ENCODE assay signal across 16 cellular contexts in the genomic region with DNA sequence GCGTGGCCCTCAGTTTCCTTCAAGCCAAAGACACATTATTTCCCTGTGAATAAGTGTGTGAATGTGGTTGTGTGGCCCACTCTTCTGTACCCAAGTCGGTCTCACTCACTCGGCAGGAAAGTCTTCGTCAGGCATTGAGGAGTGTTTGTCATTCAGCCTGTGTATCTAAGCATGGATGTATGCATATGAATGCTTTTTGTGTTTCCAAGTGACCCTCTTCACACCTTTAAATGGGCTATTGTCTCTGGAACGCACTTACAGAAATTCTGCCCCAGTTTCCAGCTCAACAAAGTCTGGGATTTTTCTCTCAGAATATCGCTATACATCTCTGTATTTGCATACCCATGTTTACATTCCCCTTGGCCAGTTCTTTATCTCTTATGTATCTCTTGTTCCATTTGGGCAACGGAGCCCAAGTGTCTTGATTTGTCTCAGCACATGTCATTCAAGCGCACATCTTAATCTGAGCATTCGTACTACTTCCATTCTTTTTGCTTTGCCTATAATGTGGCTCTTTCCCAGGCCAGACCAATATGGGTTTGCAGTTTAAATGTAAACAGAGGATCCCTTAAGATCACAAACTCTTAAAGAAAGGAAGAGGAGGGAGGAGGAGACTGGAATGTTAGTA. TPM values are rescaled to one million over a fixed set of nuclear protein-coding genes. Genes with fewer than 3 reads are reported as not detected.
DNase-seq lines count a peak whose midpoint lies in the region; TF ChIP-seq lines count a peak whose summit lies in the region.
"Had no signal": no experiment of that assay in that cellular context is flagged by ENCODE, and none has a peak within 500 bp of the region (broad histone marks: within the 10 kb centered on the region; RNA-seq: fewer than 3 reads in every experiment).

No MANE protein-coding gene starts in this region.

- no peaks in the 10 kb centered on the region for H3K4me1 ChIP-seq in PC-9 (replicated peaks; ENCODE audit: insufficient read depth)
- peaks cover 5% of the 10 kb centered on the region for H3K4me1 ChIP-seq in iPS DF 6.9 (ENCODE audit: control insufficient read depth, insufficient read depth, low read length)

- peak overlapping the region; percentile 88 for H3K4me3 Mint-ChIP-seq in activated naive CD8-positive, alpha-beta T cell
- no peak overlapping the region for H3K4me3 Mint-ChIP-seq in activated naive CD8-positive, alpha-beta T cell treated with anti-CD3 and anti-CD28 coated beads for 36 hours
- peak overlapping the region; percentile 81 for H3K4me3 Mint-ChIP-seq in type B pancreatic cell

- no peak for DNase-seq in activated naive CD8-positive, alpha-beta T cell treated with anti-CD3 and anti-CD28 coated beads for 36 hours
- DNase-seq in PC-9 (no peak), iPS DF 6.9 (ENCODE audit: low read depth, low spot score) (no peak), type B pancreatic cell (ENCODE audit: extremely low spot score, unreplicated experiment) (no peak), NCI-H1417 treated with DMSO at 0.1 percent for 48 hours (lab: John Stamatoyannopoulos, UW) (no peak), NCI-H2029 (lab: John Stamatoyannopoulos, UW) (no peak), AML-193 (lab: John Stamatoyannopoulos, UW) (no peak)
- DNase-seq: activated CD4-positive, CD25-positive, alpha-beta regulatory T cell treated with anti-CD3 and anti-CD28 coated beads, Interleukin-2, amount 50 U/mL, for 72 hours; BE2C; kidney glomerular epithelial cell; NCI-H1694 treated with DMSO at 0.1 percent for 48 hours; NCI-H774; stimulated activated CD4-positive, alpha-beta T cell treated with anti-CD3 and anti-CD28 coated beads, Interleukin-15, amount 100 ng/mL, for 24 hours; stimulated activated CD8-positive, alpha-beta memory T cell treated with anti-CD3 and anti-CD28 coated beads, Interleukin-4, amount 100 ng/mL, for 48 hours had no signal

- TF ChIP-seq CTCF in PC-9 (conservative IDR thresholded peaks at IDR 0.05): no peak
- no peak for TF ChIP-seq CTCF in type B pancreatic cell (conservative IDR thresholded peaks at IDR 0.05)

- POLR2A ChIA-PET in PC-9 (lab: Charles Lee; ENCODE audit: unreplicated experiment): no interaction called here

- H3K79me2 ChIP-seq in PC-9 (ENCODE audit: low read depth): peaks cover 84% of the 10 kb centered on the region

- no peaks in the 10 kb centered on the region for H3K9me3 Mint-ChIP-seq in activated naive CD8-positive, alpha-beta T cell (ENCODE audit: low read depth)
- no peaks in the 10 kb centered on the region for H3K9me3 Mint-ChIP-seq in activated naive CD8-positive, alpha-beta T cell treated with anti-CD3 and anti-CD28 coated beads for 36 hours
- no peaks in the 10 kb centered on the region for H3K9me3 Mint-ChIP-seq in type B pancreatic cell
- H3K9me3 Mint-ChIP-seq: activated naive CD4-positive, alpha-beta T cell treated with anti-CD3 and anti-CD28 coated beads, Interleukin-2, amount 50 U/mL, for 72 hours had no signal

- 0 out of 2 replicates have a peak, but pooled peaks cover 8% of the 10 kb centered on the region for H4K20me1 ChIP-seq in PC-9 (ENCODE audit: insufficient read depth)

- H3K27ac ChIP-seq in PC-9 (no peak overlapping the region), iPS DF 6.9 (ENCODE audit: low read length) (peak overlapping the region; percentile 68)

- no CpG with 5 or more reads among the region's 9 CpGs for WGBS in iPS DF 6.9 (ENCODE audit: insufficient coverage, insufficient read length)

- H3K4me1 Mint-ChIP-seq in activated naive CD8-positive, alpha-beta T cell (ENCODE audit: low read depth): peaks cover 45% of the 10 kb centered on the region
- peaks cover 36% of the 10 kb centered on the region for H3K4me1 Mint-ChIP-seq in activated naive CD8-positive, alpha-beta T cell treated with anti-CD3 and anti-CD28 coated beads for 36 hours
- peaks cover 44% of the 10 kb centered on the region for H3K4me1 Mint-ChIP-seq in type B pancreatic cell (ENCODE audit: unreplicated experiment)

- no peaks in the 10 kb centered on the region for H3K9me2 ChIP-seq in PC-9 (ENCODE audit: insufficient read depth)

- H3K27ac Mint-ChIP-seq in activated naive CD8-positive, alpha-beta T cell: peak overlapping the region; percentile 41
- H3K27ac Mint-ChIP-seq in activated naive CD8-positive, alpha-beta T cell treated with anti-CD3 and anti-CD28 coated beads for 36 hours: no peak overlapping the region
- H3K27ac Mint-ChIP-seq in type B pancreatic cell: peak overlapping the region; percentile 88
- H3K27ac Mint-ChIP-seq: activated naive CD4-positive, alpha-beta T cell treated with anti-CD3 and anti-CD28 coated beads, Interleukin-2, amount 50 U/mL, for 72 hours had no signal

- TSS peak; percentile 7 for BruUV-seq in PC-9 (replicated peaks; lab: Mats Ljungman, UMichigan)

- intact Hi-C loops in PC-9 (cut with micrococcal nuclease; ENCODE audit: unreplicated experiment): no loop called here

- no peaks in the 10 kb centered on the region for H3K27me3 ChIP-seq in PC-9 (ENCODE audit: insufficient read depth, low read depth)
- no peaks in the 10 kb centered on the region for H3K27me3 ChIP-seq in iPS DF 6.9 (ENCODE audit: control insufficient read depth, insufficient read depth, low read length)
- H3K27me3 ChIP-seq: BE2C had no signal

- H3K9me3 ChIP-seq in PC-9 (ENCODE audit: insufficient read depth, low read depth): no peaks in the 10 kb centered on the region
- no peaks in the 10 kb centered on the region for H3K9me3 ChIP-seq in iPS DF 6.9 (ENCODE audit: control insufficient read depth, insufficient read depth, low read length)
- H3K9me3 ChIP-seq: BE2C had no signal

- no peaks in the 10 kb centered on the region for H3K36me3 ChIP-seq in PC-9 (ENCODE audit: low read depth)
- H3K36me3 ChIP-seq in iPS DF 6.9 (ENCODE audit: control insufficient read depth, insufficient read depth, low read length): no peaks in the 10 kb centered on the region
- H3K36me3 ChIP-seq: BE2C had no signal

- H3K36me3 Mint-ChIP-seq in activated naive CD8-positive, alpha-beta T cell: no peaks in the 10 kb centered on the region
- peaks cover 6% of the 10 kb centered on the region for H3K36me3 Mint-ChIP-seq in activated naive CD8-positive, alpha-beta T cell treated with anti-CD3 and anti-CD28 coated beads for 36 hours
- H3K36me3 Mint-ChIP-seq in type B pancreatic cell: peaks cover 4% of the 10 kb centered on the region

- peak overlapping the region; percentile 75; the same call in 1 of the 2 replicates for H3K4me2 ChIP-seq in PC-9

- no peaks in the 10 kb centered on the region for H3F3A ChIP-seq in PC-9 (ENCODE audit: insufficient read depth, low read depth)

- H3K27me3 Mint-ChIP-seq in activated naive CD8-positive, alpha-beta T cell: no peaks in the 10 kb centered on the region
- no peaks in the 10 kb centered on the region for H3K27me3 Mint-ChIP-seq in activated naive CD8-positive, alpha-beta T cell treated with anti-CD3 and anti-CD28 coated beads for 36 hours
- H3K27me3 Mint-ChIP-seq in type B pancreatic cell: peaks cover 19% of the 10 kb centered on the region

- H3K4me3 ChIP-seq in PC-9 (no peak overlapping the region), iPS DF 6.9 (ENCODE audit: low read length) (peak overlapping the region; percentile 50; the same call in 1 of the 2 replicates)

- no peak overlapping the region for H2AFZ ChIP-seq in PC-9

- CTCF ChIA-PET in PC-9 (lab: Charles Lee): no interaction called here

RNA-seq across cellular contexts. Expression of gene BCOR, which starts 4.8 kb away (rescaled TPM):
- 10 to 100 TPM; 32.3 to 36.0 TPM for total RNA-seq in activated naive CD8-positive, alpha-beta T cell treated with anti-CD3 and anti-CD28 coated beads for 36 hours
- total RNA-seq in PC-9 (2021): 0.68 and 1.5 TPM in 2 replicates
- 27.2 and 37.3 TPM in 2 replicates for total RNA-seq in type B pancreatic cell (ENCODE audit: low replicate concordance)

Comparison
In these comparisons a context has a peak if more than half of its experiments do, and no peak if none do; other contexts are left out.
1. RNA of gene BCOR, which starts 4.8 kb away (total RNA-seq): 27.2 to 37.3 TPM in type B pancreatic cell and 32.3 to 36.0 TPM in activated naive CD8-positive, alpha-beta T cell treated with anti-CD3 and anti-CD28 coated beads for 36 hours; 0.68 to 1.5 TPM in PC-9; every median in the first group is over 10 times any median in the second.